28 cellular contexts compared by ENCODE assay signal in genomic region chr1:58621375-58621774, GRCh38. TPM values are rescaled to one million over a fixed set of nuclear protein-coding genes. Genes with fewer than 3 reads are reported as not detected.
DNase-seq lines count a peak whose midpoint lies in the region; ATAC-seq, FAIRE-seq and TF ChIP-seq lines count a peak whose summit lies in the region.
"Had no signal": no experiment of that assay in that cellular context is flagged by ENCODE, and none has a peak within 500 bp of the region (broad histone marks: within the 10 kb centered on the region; RNA-seq: fewer than 3 reads in every experiment).

No MANE protein-coding gene starts in this region.

- H3K27ac ChIP-seq in esophagus squamous epithelium: peak overlapping the region; percentile 82 to 93 (median 92)
- H3K27ac ChIP-seq: thoracic aorta had no signal

- H3K36me3 Mint-ChIP-seq in CD14-positive monocyte: no peaks in the 10 kb centered on the region
- H3K36me3 Mint-ChIP-seq: activated naive CD8-positive, alpha-beta T cell treated with anti-CD3 and anti-CD28 coated beads, Interleukin-2, amount 10 ng/mL, durations not matched to agents 7 days and 5 days; brain; CD4-positive, CD25-positive, alpha-beta regulatory T cell; memory B cell; naive B cell; stimulated activated effector memory CD8-positive, alpha-beta T cell treated with anti-CD3 and anti-CD28 coated beads, Interleukin-12 subunit alpha, Interleukin-12 subunit beta, amount 100 ng/mL, for 72 hours had no signal

- no peak for TF ChIP-seq CTCF in CD14-positive monocyte (IDR thresholded peaks at IDR 0.05)
- TF ChIP-seq CTCF in esophagus squamous epithelium (IDR thresholded peaks at IDR 0.05): no peak

- ATAC-seq in GM21576 (IDR thresholded peaks at IDR 0.05; ENCODE audit: unreplicated experiment): no peak
- ATAC-seq in GM21367 (IDR thresholded peaks at IDR 0.05; ENCODE audit: unreplicated experiment): no peak
- ATAC-seq: left cardiac atrium, sciatic nerve had no signal

- in situ Hi-C loops in KBM-7 (cut with MboI; ENCODE audit: low pct_unique_long_range_greater_than_20kb, low sequenced_read_pairs): no loop called here

- peaks cover 22 to 71% (median 34%) of the 10 kb centered on the region in 3 donors for H3K4me1 ChIP-seq in esophagus squamous epithelium

- no peaks in the 10 kb centered on the region for H3K9me3 ChIP-seq in esophagus squamous epithelium
- H3K9me3 ChIP-seq: MG63, thoracic aorta had no signal

- no peak overlapping the region for H3K4me3 ChIP-seq in esophagus squamous epithelium
- H3K4me3 ChIP-seq: MG63, thoracic aorta had no signal

- H3K36me3 ChIP-seq in esophagus squamous epithelium: no peaks in the 10 kb centered on the region
- H3K36me3 ChIP-seq: MG63, thoracic aorta had no signal

- H3K9me3 Mint-ChIP-seq in CD14-positive monocyte: no peaks in the 10 kb centered on the region
- H3K9me3 Mint-ChIP-seq: activated naive CD8-positive, alpha-beta T cell treated with anti-CD3 and anti-CD28 coated beads, Interleukin-2, amount 10 ng/mL, durations not matched to agents 7 days and 5 days; memory B cell; naive B cell; stimulated activated effector memory CD8-positive, alpha-beta T cell treated with anti-CD3 and anti-CD28 coated beads, Interleukin-12 subunit alpha, Interleukin-12 subunit beta, amount 100 ng/mL, for 72 hours had no signal

- intact Hi-C loops in CD14-positive monocyte (cut with micrococcal nuclease) (no loop called here), esophagus squamous epithelium (cut with DNase I) (no loop called here)

- 54 to 67% methylated on average over 4 of the region's 4 CpGs for WGBS in esophagus squamous epithelium, 2 donors

- no peak for TF ChIP-seq POLR2A in esophagus squamous epithelium (IDR thresholded peaks at IDR 0.05)
- TF ChIP-seq POLR2A in H54 (IDR thresholded peaks at IDR 0.05; ENCODE audit: low read depth, low read length): no peak

- peaks cover 52% of the 10 kb centered on the region for H3K4me1 Mint-ChIP-seq in CD14-positive monocyte
- H3K4me1 Mint-ChIP-seq: memory B cell; naive B cell; stimulated activated effector memory CD8-positive, alpha-beta T cell treated with anti-CD3 and anti-CD28 coated beads, Interleukin-12 subunit alpha, Interleukin-12 subunit beta, amount 100 ng/mL, for 72 hours had no signal

- H3K27ac Mint-ChIP-seq in CD14-positive monocyte: peak overlapping the region in 6 of 7 donors; percentile 18 to 87 (median 69)
- H3K27ac Mint-ChIP-seq: activated naive CD8-positive, alpha-beta T cell treated with anti-CD3 and anti-CD28 coated beads, Interleukin-2, amount 10 ng/mL, durations not matched to agents 7 days and 5 days; brain; memory B cell; stimulated activated effector memory CD8-positive, alpha-beta T cell treated with anti-CD3 and anti-CD28 coated beads, Interleukin-12 subunit alpha, Interleukin-12 subunit beta, amount 100 ng/mL, for 72 hours had no signal

- DNase-seq in CD14-positive monocyte (ENCODE audit: low spot score) (no peak), KBM-7 (peak; percentile 56), SKM-1 (lab: John Stamatoyannopoulos, UW; ENCODE audit: unreplicated experiment) (peak; percentile 14), esophagus squamous epithelium (lab: John Stamatoyannopoulos, UW) (no peak), DMS114 treated with DMSO at 0.1 percent for 48 hours (lab: John Stamatoyannopoulos, UW; ENCODE audit: unreplicated experiment) (no peak), H54 (ENCODE audit: insufficient read length, low spot score) (no peak)
- DNase-seq: ACHN; activated CD4-positive, alpha-beta T cell treated with anti-CD3 and anti-CD28 coated beads, Interleukin-2, amount 50 U/mL, for 1 hour; activated CD8-positive, alpha-beta memory T cell treated with anti-CD3 and anti-CD28 coated beads, Interleukin-2, amount 50 U/mL, for 48 hours; activated naive CD8-positive, alpha-beta T cell treated with anti-CD3 and anti-CD28 coated beads, Interleukin-2, amount 10 ng/mL, durations not matched to agents 7 days and 5 days; CD4-positive, CD25-positive, alpha-beta regulatory T cell; H7; head of caudate nucleus; left cardiac atrium; MG63; naive B cell; NCI-H2029 treated with DMSO at 0.1 percent for 48 hours; NCI-H446 had no signal

- H3K27me3 ChIP-seq in esophagus squamous epithelium: no peaks in the 10 kb centered on the region
- H3K27me3 ChIP-seq: MG63 had no signal

- peak overlapping the region in 1 of 2 donors; percentile 24 for H3K4me3 Mint-ChIP-seq in CD14-positive monocyte
- H3K4me3 Mint-ChIP-seq: activated naive CD8-positive, alpha-beta T cell treated with anti-CD3 and anti-CD28 coated beads, Interleukin-2, amount 10 ng/mL, durations not matched to agents 7 days and 5 days; brain; CD4-positive, CD25-positive, alpha-beta regulatory T cell; memory B cell; naive B cell; stimulated activated effector memory CD8-positive, alpha-beta T cell treated with anti-CD3 and anti-CD28 coated beads, Interleukin-12 subunit alpha, Interleukin-12 subunit beta, amount 100 ng/mL, for 72 hours had no signal

- H3K27me3 Mint-ChIP-seq in CD14-positive monocyte (ENCODE audit: low read depth in 3 of 3): peaks cover 2 to 6% (median 4%) of the 10 kb centered on the region in 3 donors

- no peak for FAIRE-seq in H54 (lab: Jason Lieb, UNC)
- FAIRE-seq: colon, GM12892 had no signal

RNA-seq across cellular contexts. Expression of gene TACSTD2, which starts 44.3 kb away (rescaled TPM):
- polyA plus RNA-seq in CD14-positive monocyte: not detected
- total RNA-seq in esophagus squamous epithelium: 1,000 to 10,000 TPM in 1 of 4 donors, 100 to 1,000 TPM in 3; 565 to 1,522 (median 625) TPM
- total RNA-seq: activated naive CD8-positive, alpha-beta T cell treated with anti-CD3 and anti-CD28 coated beads, Interleukin-2, amount 10 ng/mL, durations not matched to agents 7 days and 5 days; CD4-positive, CD25-positive, alpha-beta regulatory T cell; osteocyte had no signal

Comparison
In these comparisons a context has a peak if more than half of its experiments do, and no peak if none do; other contexts are left out.
1. DNase-seq: peak in KBM-7 (single experiment) and SKM-1 (single experiment); none in CD14-positive monocyte (single experiment), esophagus squamous epithelium (single experiment), DMS114 treated with DMSO at 0.1 percent for 48 hours (single experiment) and H54 (single experiment).